29 cellular contexts compared by ENCODE assay signal in the genomic region with DNA sequence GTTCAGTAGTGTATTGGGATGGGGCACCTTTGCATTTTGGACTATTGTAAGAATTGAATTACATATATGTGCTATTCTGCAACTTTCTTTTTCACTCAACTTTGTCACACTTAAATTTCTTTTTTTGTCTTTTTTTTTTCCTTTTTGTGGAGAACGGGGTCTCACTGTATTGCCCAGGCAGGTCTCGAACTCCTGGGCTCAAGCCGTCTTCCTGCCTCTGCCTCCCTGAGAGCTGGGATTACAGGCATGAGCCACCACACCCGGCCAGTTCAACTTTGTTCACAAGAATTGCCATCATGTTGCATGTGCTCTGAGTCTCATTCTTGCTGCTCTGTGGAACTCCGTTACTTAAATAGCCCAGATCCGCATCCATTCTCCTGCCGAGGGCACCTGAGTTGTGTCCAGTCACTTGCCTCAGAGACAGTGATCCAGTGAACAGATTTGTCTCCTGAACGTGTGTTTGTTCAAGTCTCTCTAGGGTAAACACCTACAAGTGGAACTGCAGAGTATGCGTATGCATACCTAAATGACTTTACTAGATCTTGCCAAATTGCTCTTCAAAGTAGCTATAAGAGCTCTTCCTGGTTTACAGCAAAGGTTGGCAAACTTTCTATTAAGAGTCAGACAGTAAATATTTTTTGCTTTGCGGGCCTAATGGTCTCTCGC. TPM values are rescaled to one million over a fixed set of nuclear protein-coding genes. Genes with fewer than 3 reads are reported as not detected.
A peak's percentile ranks its signal among the peaks of the same experiment; 100 is the strongest.
DNase-seq lines count a peak whose midpoint lies in the region; ATAC-seq, FAIRE-seq and TF ChIP-seq lines count a peak whose summit lies in the region.
"Had no signal": no experiment of that assay in that cellular context is flagged by ENCODE, and none has a peak within 500 bp of the region (broad histone marks: within the 10 kb centered on the region; RNA-seq: fewer than 3 reads in every experiment).

No MANE protein-coding gene starts in this region.

- no peaks in the 10 kb centered on the region for H3K36me3 ChIP-seq in bronchial epithelial cell (ENCODE audit: control insufficient read depth, insufficient read depth, low read length)
- H3K36me3 ChIP-seq: left ventricle myocardium inferior, pancreas, stomach, tibial artery had no signal

- H3K27ac Mint-ChIP-seq in nephron: peak overlapping the region in 2 of 3 experiments; percentile 12 to 33
- H3K27ac Mint-ChIP-seq: activated CD8-positive, alpha-beta memory T cell treated with anti-CD3 and anti-CD28 coated beads, Interleukin-2, amount 10 ng/mL, durations not matched to agents 7 days and 5 days; activated T-cell treated with anti-CD3 and anti-CD28 coated beads, Interleukin-2, amount 50 U/mL, for 72 hours; CD8-positive, alpha-beta T cell had no signal

- H3K27me3 Mint-ChIP-seq in nephron (ENCODE audit: low read depth): peaks cover 3% of the 10 kb centered on the region
- H3K27me3 Mint-ChIP-seq: activated CD8-positive, alpha-beta memory T cell treated with anti-CD3 and anti-CD28 coated beads, Interleukin-2, amount 10 ng/mL, durations not matched to agents 7 days and 5 days had no signal

- H3K36me3 Mint-ChIP-seq in nephron (ENCODE audit: low read depth): no peaks in the 10 kb centered on the region

- peaks cover 17% of the 10 kb centered on the region for H3K4me1 Mint-ChIP-seq in nephron

- DNase-seq in NCI-H2029 treated with DMSO at 0.1 percent for 48 hours (lab: John Stamatoyannopoulos, UW) (peak; percentile 11), NCI-H2029 (lab: John Stamatoyannopoulos, UW) (no peak), DMS79 treated with DMSO at 0.1 percent for 48 hours (lab: John Stamatoyannopoulos, UW) (peak; percentile 61), bronchial epithelial cell (ENCODE audit: low read depth) (peak; percentile 18), germinal center (ENCODE audit: low spot score) (no peak)
- DNase-seq in stimulated activated naive CD4-positive, alpha-beta T cell (lab: John Stamatoyannopoulos, UW): no peak
- DNase-seq: activated CD4-positive, CD25-positive, alpha-beta regulatory T cell; activated CD8-positive, alpha-beta memory T cell treated with anti-CD3 and anti-CD28 coated beads, Interleukin-2, amount 10 ng/mL, durations not matched to agents 7 days and 5 days; activated naive CD4-positive, alpha-beta T cell; activated T-cell treated with anti-CD3 and anti-CD28 coated beads, Interleukin-2, amount 50 U/mL, for 72 hours; AML-193; GDM1; left ventricle myocardium inferior; naive thymus-derived CD8-positive, alpha-beta T cell; NCI-H1436 treated with DMSO at 0.1 percent for 48 hours; OCI-M1; pancreas; retina; small intestine; stimulated activated CD4-positive, alpha-beta T cell treated with anti-CD3 and anti-CD28 coated beads, Interleukin-1b, Interleukin-23, amount 100 ng/mL, for 48 hours; stimulated activated CD8-positive, alpha-beta memory T cell treated with anti-CD3 and anti-CD28 coated beads, Interleukin-4, amount 100 ng/mL, for 48 hours; stomach; tibial artery had no signal

- peak overlapping the region; percentile 40 to 75 (median 41) for H3K4me3 Mint-ChIP-seq in nephron
- H3K4me3 Mint-ChIP-seq: activated CD8-positive, alpha-beta memory T cell treated with anti-CD3 and anti-CD28 coated beads, Interleukin-2, amount 10 ng/mL, durations not matched to agents 7 days and 5 days; activated T-cell treated with anti-CD3 and anti-CD28 coated beads, Interleukin-2, amount 50 U/mL, for 72 hours; CD8-positive, alpha-beta T cell had no signal

- FAIRE-seq in bronchial epithelial cell (lab: Jason Lieb, UNC): no peak
- FAIRE-seq: A204.1, endothelial cell of umbilical vein, pancreas, small intestine had no signal

- TF ChIP-seq CTCF in bronchial epithelial cell (IDR thresholded peaks at IDR 0.05; ENCODE audit: insufficient read depth, low read length, severe bottlenecking) (no peak), nephron (IDR thresholded peaks at IDR 0.05; ENCODE audit: unreplicated experiment in 3 of 3) (no peak)

- no peaks in the 10 kb centered on the region for H3K27me3 ChIP-seq in bronchial epithelial cell (ENCODE audit: control insufficient read depth, insufficient read depth, low read length)
- H3K27me3 ChIP-seq: pancreas, stomach had no signal

- no peaks in the 10 kb centered on the region for H3K9me3 Mint-ChIP-seq in nephron
- H3K9me3 Mint-ChIP-seq: CD8-positive, alpha-beta T cell; naive thymus-derived CD8-positive, alpha-beta T cell had no signal

- no peak overlapping the region for H3K4me3 ChIP-seq in bronchial epithelial cell (ENCODE audit: low read depth, low read length)
- H3K4me3 ChIP-seq: left ventricle myocardium inferior, pancreas, stomach, tibial artery had no signal

- ATAC-seq in GM18517 (IDR thresholded peaks at IDR 0.05; ENCODE audit: unreplicated experiment): no peak
- ATAC-seq: activated CD8-positive, alpha-beta memory T cell treated with anti-CD3 and anti-CD28 coated beads, Interleukin-2, amount 10 ng/mL, durations not matched to agents 7 days and 5 days; activated T-cell treated with anti-CD3 and anti-CD28 coated beads, Interleukin-2, amount 50 U/mL, for 72 hours; CD8-positive, alpha-beta T cell; HCT116; naive thymus-derived CD8-positive, alpha-beta T cell; pancreas had no signal

RNA-seq across cellular contexts. Expression of gene SLC38A10, which starts 3.4 kb away (rescaled TPM):
- 35.5 and 49.2 TPM in 2 replicates for total RNA-seq in bronchial epithelial cell

RNA-seq across cellular contexts. Expression of gene NDUFAF8, which starts 59.3 kb away (rescaled TPM):
- total RNA-seq in bronchial epithelial cell: 31.6 and 49.2 TPM in 2 replicates

RNA-seq across cellular contexts. Expression of gene TEPSIN, which starts 59.6 kb away (rescaled TPM):
- 5.8 and 7.8 TPM in 2 replicates for total RNA-seq in bronchial epithelial cell

Comparison
In these comparisons a context has a peak if more than half of its experiments do, and no peak if none do; other contexts are left out.
1. DNase-seq: peak in NCI-H2029 treated with DMSO at 0.1 percent for 48 hours (single experiment), DMS79 treated with DMSO at 0.1 percent for 48 hours (single experiment) and bronchial epithelial cell (single experiment); none in NCI-H2029 (single experiment), germinal center (single experiment) and stimulated activated naive CD4-positive, alpha-beta T cell (0 of 6).